ENCODE assay signal across 1 cellular context in the genomic region with DNA sequence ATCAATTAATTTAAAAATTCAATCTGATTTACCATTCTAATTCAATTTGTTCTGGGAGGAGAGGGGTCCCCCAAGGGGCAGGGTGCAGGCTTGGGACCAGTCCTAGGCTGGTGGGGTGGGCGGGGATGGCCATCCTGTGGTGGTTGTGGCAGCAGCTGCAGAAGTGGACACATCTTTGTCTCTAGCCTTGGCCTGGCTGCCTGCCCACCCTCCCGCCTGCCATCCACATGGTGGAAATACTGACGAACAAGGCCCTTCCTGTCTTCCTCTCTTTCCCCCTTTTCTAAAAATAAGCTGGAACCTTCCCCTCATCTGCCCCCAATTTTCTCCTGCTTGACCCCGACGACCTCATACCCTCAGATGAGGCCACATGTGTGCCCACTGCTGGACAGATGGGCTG.
TF ChIP-seq lines count a peak whose summit lies in the region.

No MANE protein-coding gene starts in this region.

TF ChIP-seq in H1, 55 proteins besides CTCF, POLR2A, EP300 and RAD21:
- TF ChIP-seq HDAC2 (IDR thresholded peaks at IDR 0.05; ENCODE audit: borderline replicate concordance in 1 of 2, low read depth in 2 of 2, low read length in 2 of 2) (no peak), SIX5 (IDR thresholded peaks at IDR 0.05; ENCODE audit: low read depth, low read length) (no peak), FOSL1 (IDR thresholded peaks at IDR 0.05; ENCODE audit: insufficient read depth, low read depth, low read length) (no peak), BRCA1 (IDR thresholded peaks at IDR 0.05; ENCODE audit: low read depth, low read length) (no peak), CBX5 (IDR thresholded peaks at IDR 0.05; ENCODE audit: low read depth, low read length) (no peak), TBP (IDR thresholded peaks at IDR 0.05; ENCODE audit: low read depth, low read length) (no peak)
- TF ChIP-seq, protein P1, sequence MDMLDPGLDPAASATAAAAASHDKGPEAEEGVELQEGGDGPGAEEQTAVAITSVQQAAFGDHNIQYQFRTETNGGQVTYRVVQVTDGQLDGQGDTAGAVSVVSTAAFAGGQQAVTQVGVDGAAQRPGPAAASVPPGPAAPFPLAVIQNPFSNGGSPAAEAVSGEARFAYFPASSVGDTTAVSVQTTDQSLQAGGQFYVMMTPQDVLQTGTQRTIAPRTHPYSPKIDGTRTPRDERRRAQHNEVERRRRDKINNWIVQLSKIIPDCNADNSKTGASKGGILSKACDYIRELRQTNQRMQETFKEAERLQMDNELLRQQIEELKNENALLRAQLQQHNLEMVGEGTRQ (IDR thresholded peaks at IDR 0.05; ENCODE audit: low read length): no peak
